In genomic region chr1:39649786-39650185, GRCh38 we compare ENCODE assay signal across 9 cellular contexts. TPM values are rescaled to one million over a fixed set of nuclear protein-coding genes. Genes with fewer than 3 reads are reported as not detected.
"Had no signal": no experiment of that assay in that cellular context is flagged by ENCODE, and none has a peak within 500 bp of the region (broad histone marks: within the 10 kb centered on the region; RNA-seq: fewer than 3 reads in every experiment).

No MANE protein-coding gene starts in this region.

- H3K9me3 ChIP-seq: HAP-1 had no signal

- H3K9ac ChIP-seq: GM23248 had no signal

- H3K4me3 Mint-ChIP-seq: HFFc6, IgD-negative memory B cell had no signal

- H3K4me3 ChIP-seq: GM23248, HAP-1 had no signal

- H3K27ac ChIP-seq: GM23248 had no signal

- H3K36me3 ChIP-seq: HAP-1 had no signal

- H3K27ac Mint-ChIP-seq: HFFc6, IgD-negative memory B cell had no signal

- H3K9me3 Mint-ChIP-seq: HFFc6, IgD-negative memory B cell had no signal

- H2AFZ ChIP-seq: GM23248 had no signal

- DNase-seq: GM23248, GOT3, H7, HFFc6 had no signal

- H3K4me1 ChIP-seq: HAP-1 had no signal

- FAIRE-seq: HepG2 had no signal

RNA-seq across cellular contexts. Expression of gene HEYL, which starts 10.3 kb away (rescaled TPM):
- total RNA-seq: GM23248, H4, HFFc6 had no signal

RNA-seq across cellular contexts. Expression of gene NT5C1A, which starts 22.1 kb away (rescaled TPM):
- total RNA-seq: GM23248, H7, HepG2, HFFc6, HT-29 had no signal

RNA-seq across cellular contexts. Expression of gene HPCAL4, which starts 41.4 kb away (rescaled TPM):
- total RNA-seq: GM23248, H7, HepG2, HFFc6, HT-29 had no signal
